Comparison of ENCODE assay signal across 8 cellular contexts in genomic region chr5:43019615-43020293, GRCh38. TPM values are rescaled to one million over a fixed set of nuclear protein-coding genes. Genes with fewer than 3 reads are reported as not detected.
DNase-seq lines count a peak whose midpoint lies in the region; ATAC-seq and TF ChIP-seq lines count a peak whose summit lies in the region.

No MANE protein-coding gene starts in this region.

- TF ChIP-seq CTCF in Panc1 (IDR thresholded peaks at IDR 0.05) = peak; percentile 60
- TF ChIP-seq CTCF in foreskin keratinocyte (conservative IDR thresholded peaks at IDR 0.05) = peak; percentile 60
- peak in 2 of 4 experiments; percentile 60 to 63 for TF ChIP-seq CTCF in prostate gland (IDR thresholded peaks at IDR 0.05)
- no peak for TF ChIP-seq CTCF in omental fat pad (IDR thresholded peaks at IDR 0.05)

- H3K4me1 Mint-ChIP-seq in activated T-helper 17 cell treated with anti-CD3 and anti-CD28 coated beads, Interleukin-2, amount 50 U/mL, for 72 hours = peaks cover 30% of the 10 kb centered on the region

- no peaks in the 10 kb centered on the region for H3K9me3 ChIP-seq in Panc1 (ENCODE audit: control insufficient read depth, insufficient read depth, low read depth, low read length)
- no peaks in the 10 kb centered on the region for H3K9me3 ChIP-seq in prostate gland

- TF ChIP-seq POLR2A in prostate gland (IDR thresholded peaks at IDR 0.05) = peak; percentile 11

- CTCF ChIA-PET in Panc1 (lab: Charles Lee) = interaction anchor here (0.7 to 2.3 kb wide), 7 partner anchors 10 to 370 kb away, joined by 3 to 10 read pairs (median 4); no protein-coding TSS in a partner anchor

- H3K27me3 ChIP-seq in Panc1 (ENCODE audit: control insufficient read depth, insufficient read depth, low read length) = no peaks in the 10 kb centered on the region
- peaks cover 2% of the 10 kb centered on the region for H3K27me3 ChIP-seq in foreskin keratinocyte
- no peaks in the 10 kb centered on the region for H3K27me3 ChIP-seq in prostate gland (replicated peaks; ENCODE audit: insufficient read depth)

- H3K4me3 ChIP-seq in Panc1 (ENCODE audit: low read depth in 2 of 2, low read length in 2 of 2) (peak overlapping the region; percentile 65 to 75), prostate gland (peak overlapping the region; percentile 52 to 55)

- H3K36me3 Mint-ChIP-seq in activated T-helper 17 cell treated with anti-CD3 and anti-CD28 coated beads, Interleukin-2, amount 50 U/mL, for 72 hours (ENCODE audit: low read depth) = no peaks in the 10 kb centered on the region

- WGBS in prostate gland = 17% methylated on average over 36 of the region's 36 CpGs

- peak overlapping the region; percentile 95 for H3K27ac Mint-ChIP-seq in activated T-helper 17 cell treated with anti-CD3 and anti-CD28 coated beads, Interleukin-2, amount 50 U/mL, for 72 hours

- in situ Hi-C loops in KBM-7 (cut with MboI; ENCODE audit: low pct_unique_long_range_greater_than_20kb, low sequenced_read_pairs) (no loop called here), Panc1 (cut with HindIII; ENCODE audit: low pct_unique_long_range_greater_than_20kb, low sequenced_read_pairs) (loop anchor here (25.0 kb wide), 1 partner anchor 107 kb away; no protein-coding TSS in a partner anchor)

- peak; percentile 67 for ATAC-seq in GM21723 (IDR thresholded peaks at IDR 0.05; ENCODE audit: unreplicated experiment)
- peak; percentile 83 for ATAC-seq in Panc1
- peak; percentile 80 for ATAC-seq in activated T-helper 17 cell treated with anti-CD3 and anti-CD28 coated beads, Interleukin-2, amount 50 U/mL, for 72 hours (replicated peaks)
- peak; percentile 80 for ATAC-seq in foreskin keratinocyte
- no peak for ATAC-seq in omental fat pad (ENCODE audit: low FRiP score)

- H3K4me3 Mint-ChIP-seq in activated T-helper 17 cell treated with anti-CD3 and anti-CD28 coated beads, Interleukin-2, amount 50 U/mL, for 72 hours = peak overlapping the region; percentile 98

- H3K9me3 Mint-ChIP-seq in activated T-helper 17 cell treated with anti-CD3 and anti-CD28 coated beads, Interleukin-2, amount 50 U/mL, for 72 hours = no peaks in the 10 kb centered on the region

- no TSS peak for BruUV-seq in Panc1 (replicated peaks; lab: Mats Ljungman, UMichigan)

- no peaks in the 10 kb centered on the region for H3K36me3 ChIP-seq in Panc1 (ENCODE audit: control insufficient read depth, insufficient read depth, low read length)
- no peaks in the 10 kb centered on the region for H3K36me3 ChIP-seq in prostate gland

- H3K27me3 Mint-ChIP-seq in activated T-helper 17 cell treated with anti-CD3 and anti-CD28 coated beads, Interleukin-2, amount 50 U/mL, for 72 hours = no peaks in the 10 kb centered on the region

- peak; percentile 80 for DNase-seq in EH (ENCODE audit: low read depth)
- DNase-seq in KBM-7 = peak; percentile 86
- DNase-seq in Panc1 (ENCODE audit: low read depth, low spot score) = peak; percentile 87
- peak; percentile 65 to 80 for DNase-seq in foreskin keratinocyte
- peak; percentile 86 for DNase-seq in prostate gland (ENCODE audit: low spot score)
- DNase-seq in omental fat pad (ENCODE audit: low spot score) = no peak

- H3K4me1 ChIP-seq in Panc1 (ENCODE audit: control insufficient read depth, insufficient read depth, low read length) (peaks cover 37% of the 10 kb centered on the region), foreskin keratinocyte (peaks cover 6% of the 10 kb centered on the region), prostate gland (replicated peaks) (no peaks in the 10 kb centered on the region)

- H3K27ac ChIP-seq in Panc1 (ENCODE audit: low read length) (peak overlapping the region; percentile 97), foreskin keratinocyte (peak overlapping the region; percentile 17), prostate gland (peak overlapping the region; percentile 92 to 97)

- POLR2A ChIA-PET in Panc1 (lab: Charles Lee) = interaction anchor here (0.7 to 2.3 kb wide), 6 partner anchors 10 to 108 kb away, joined by 3 to 10 read pairs (median 4); no protein-coding TSS in a partner anchor

- intact Hi-C loops in Panc1 (cut with micrococcal nuclease; ENCODE audit: unreplicated experiment) (loop anchor here (2.0 kb wide), 1 partner anchor 15 kb away; no protein-coding TSS in a partner anchor), prostate gland (cut with DNase I) (no loop called here)

RNA-seq across cellular contexts. Expression of gene ANXA2R, which starts 20.4 kb away (rescaled TPM):
- total RNA-seq in Panc1 (2021; ENCODE audit: unreplicated experiment) (6.2 TPM), foreskin keratinocyte (0.49 and 0.71 TPM in 2 replicates), prostate gland (1 to 10 TPM; 4.5 to 5.3 TPM), omental fat pad (1 to 10 TPM; 1.5 to 5.5 (median 3.4) TPM)
- 4.0 TPM for polyA plus RNA-seq in Panc1 (2012; ENCODE audit: insufficient read length)
- 1 to 10 TPM; 2.4 to 6.2 TPM for total RNA-seq in activated T-helper 17 cell treated with anti-CD3 and anti-CD28 coated beads, Interleukin-2, amount 50 U/mL, for 72 hours
- 0.48 and 0.68 TPM in 2 replicates for polyA plus RNA-seq in foreskin keratinocyte

Comparison
In these comparisons a context has a peak if more than half of its experiments do, and no peak if none do; other contexts are left out.
1. H3K27ac ChIP-seq: peak in every context shown above with its lines; median percentile 97 in Panc1; 94 in prostate gland; 17 in foreskin keratinocyte.
2. CTCF ChIP-seq: peak in Panc1 (single experiment) and foreskin keratinocyte (single experiment); none in omental fat pad (0 of 3).